Comparison of ENCODE assay signal across 16 cellular contexts in the genomic region with DNA sequence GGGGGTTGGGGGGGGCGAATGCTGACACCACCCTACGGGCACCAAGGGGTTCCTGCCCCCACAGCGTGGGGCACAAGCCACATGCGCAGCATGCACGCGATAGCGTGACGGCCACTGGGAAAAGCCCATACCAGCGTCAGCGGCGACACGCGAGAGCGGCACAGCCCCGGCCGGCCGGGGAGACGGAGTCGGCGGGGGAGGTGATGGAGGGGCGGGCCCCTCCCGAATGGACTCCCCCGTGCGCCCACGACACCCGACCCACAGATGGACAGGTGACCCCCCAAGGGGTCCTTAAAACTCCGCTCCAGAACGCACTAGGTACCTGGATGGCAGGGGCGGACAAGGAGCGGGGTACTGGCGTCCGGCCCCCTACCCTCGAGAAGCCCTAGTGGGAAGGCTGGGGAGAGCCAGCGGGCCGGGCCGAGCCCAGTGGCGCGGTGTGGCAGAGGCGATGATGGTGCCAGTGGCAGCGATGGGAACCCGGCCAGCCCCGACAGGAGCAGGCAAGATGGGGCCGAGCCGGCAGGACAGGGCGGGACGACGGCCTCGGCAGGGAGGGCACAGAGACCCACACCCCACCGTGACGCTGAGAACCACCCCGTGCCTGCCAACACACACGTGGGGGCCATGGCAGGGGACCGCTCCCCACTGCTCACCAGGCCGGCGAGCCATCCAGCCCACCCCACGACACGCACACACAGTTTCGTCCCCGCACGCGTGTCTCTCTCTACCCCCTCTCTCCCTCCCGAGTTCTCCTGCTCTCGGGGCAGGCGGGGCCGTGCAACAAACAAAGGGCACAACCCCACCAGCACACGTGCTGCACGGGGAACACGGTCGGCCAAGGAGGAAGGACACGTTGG.
"Had no signal": no experiment of that assay in that cellular context is flagged by ENCODE, and none has a peak within 500 bp of the region (broad histone marks: within the 10 kb centered on the region; RNA-seq: fewer than 3 reads in every experiment).

No MANE protein-coding gene starts in this region.

- H3K4me3 ChIP-seq: ascending aorta, colonic mucosa, dorsolateral prefrontal cortex, thyroid gland had no signal

- H3K27ac ChIP-seq: ascending aorta, colonic mucosa, dorsolateral prefrontal cortex, thyroid gland had no signal

- H3K4me1 ChIP-seq: ascending aorta, colonic mucosa, thyroid gland had no signal

- H3K36me3 ChIP-seq: ascending aorta, colonic mucosa, thyroid gland had no signal

- DNase-seq: activated CD4-positive, alpha-beta memory T cell treated with anti-CD3 and anti-CD28 coated beads for 36 hours; activated CD4-positive, alpha-beta T cell treated with anti-CD3 and anti-CD28 coated beads for 4 hours; activated CD4-positive, CD25-positive, alpha-beta regulatory T cell; activated gamma-delta T cell; activated naive CD4-positive, alpha-beta T cell treated with anti-CD3 and anti-CD28 coated beads, Interleukin-2, amount 50 U/mL, for 16 hours; colonic mucosa; dorsolateral prefrontal cortex; immature natural killer cell; kidney glomerular epithelial cell; stimulated activated CD4-positive, alpha-beta T cell treated with anti-CD3 and anti-CD28 coated beads, Interleukin-2, amount 100 ng/mL, for 48 hours; stimulated activated CD8-positive, alpha-beta memory T cell treated with anti-CD3 and anti-CD28 coated beads, Interleukin-4, amount 100 ng/mL, for 48 hours; stimulated activated naive CD4-positive, alpha-beta T cell treated with Interleukin-2 at 50 U/mL for 16 hours; substantia nigra; T1000; thyroid gland had no signal

- H3K27me3 ChIP-seq: ascending aorta, colonic mucosa, thyroid gland had no signal

- H3K9me3 ChIP-seq: colonic mucosa, thyroid gland had no signal
